ENCODE assay signal across 23 cellular contexts in the genomic region with DNA sequence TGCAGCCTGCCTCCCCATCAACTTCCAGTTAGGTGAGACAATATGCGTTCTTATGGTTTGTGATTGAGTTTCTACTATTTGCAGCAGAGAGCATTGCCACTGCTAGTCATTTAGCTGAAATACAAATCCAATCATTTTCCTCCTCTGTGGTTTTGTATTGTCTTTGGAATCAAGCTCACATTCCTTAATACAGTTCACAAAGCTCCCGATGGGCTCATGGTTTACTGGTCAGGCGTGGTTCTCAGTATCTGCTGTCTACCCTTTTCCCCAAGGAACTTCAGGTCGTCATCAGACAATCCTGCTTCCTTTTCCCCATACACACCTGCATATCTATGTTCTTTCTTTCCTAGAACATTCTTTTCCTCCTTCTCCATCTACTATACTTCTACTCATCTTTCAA.
"Had no signal": no experiment of that assay in that cellular context is flagged by ENCODE, and none has a peak within 500 bp of the region (broad histone marks: within the 10 kb centered on the region; RNA-seq: fewer than 3 reads in every experiment).

No MANE protein-coding gene starts in this region.

- H3K9me3 ChIP-seq: esophagus squamous epithelium, gastroesophageal sphincter, heart left ventricle, left lung, mucosa of descending colon, neutrophil, pancreas, right lobe of liver, testis, tibial artery, upper lobe of left lung had no signal

- H3K4me1 ChIP-seq: esophagus squamous epithelium, foreskin keratinocyte, gastroesophageal sphincter, left lung, pancreas, right lobe of liver, testis, tibial artery, upper lobe of left lung had no signal

- H3K4me2 ChIP-seq: hepatocyte had no signal

- H3K4me3 ChIP-seq: esophagus squamous epithelium, gastroesophageal sphincter, heart left ventricle, hepatocyte, left lung, mucosa of descending colon, pancreas, right lobe of liver, testis, tibial artery, upper lobe of left lung had no signal

- H3K27me3 ChIP-seq: esophagus squamous epithelium, foreskin keratinocyte, gastroesophageal sphincter, hepatocyte, left lung, pancreas, right lobe of liver, testis, tibial artery, upper lobe of left lung had no signal

- H3K79me2 ChIP-seq: hepatocyte had no signal

- H3K27ac ChIP-seq: esophagus squamous epithelium, foreskin keratinocyte, gastroesophageal sphincter, hepatocyte, left lung, neutrophil, pancreas, right lobe of liver, testis, tibial artery, upper lobe of left lung had no signal

- DNase-seq: cortex of kidney; effector memory CD8-positive, alpha-beta T cell; erythroblast; esophagus squamous epithelium; foreskin keratinocyte; heart left ventricle; left cardiac atrium; left lung; mesenchymal stem cell; mucosa of descending colon; naive B cell; pancreas; right lobe of liver; stimulated activated CD4-positive, alpha-beta T cell treated with anti-CD3 and anti-CD28 coated beads, Interleukin-2, amount 100 ng/mL, for 24 hours; stimulated activated CD4-positive, alpha-beta T cell treated with anti-CD3 and anti-CD28 coated beads, Interleukin-4, amount 100 ng/mL, for 24 hours; stimulated activated naive CD8-positive, alpha-beta T cell treated with anti-CD3 and anti-CD28 coated beads, Interleukin-15, Interleukin-2, amounts not matched to agents 100 U/mL and 50 U/mL, for 24 hours; substantia nigra; testis; tibial artery; upper lobe of left lung had no signal

- H3K36me3 ChIP-seq: esophagus squamous epithelium, gastroesophageal sphincter, heart left ventricle, left lung, neutrophil, pancreas, right lobe of liver, tibial artery, upper lobe of left lung had no signal

- H2AFZ ChIP-seq: hepatocyte had no signal
